1 cellular context compared by ENCODE assay signal in the genomic region with DNA sequence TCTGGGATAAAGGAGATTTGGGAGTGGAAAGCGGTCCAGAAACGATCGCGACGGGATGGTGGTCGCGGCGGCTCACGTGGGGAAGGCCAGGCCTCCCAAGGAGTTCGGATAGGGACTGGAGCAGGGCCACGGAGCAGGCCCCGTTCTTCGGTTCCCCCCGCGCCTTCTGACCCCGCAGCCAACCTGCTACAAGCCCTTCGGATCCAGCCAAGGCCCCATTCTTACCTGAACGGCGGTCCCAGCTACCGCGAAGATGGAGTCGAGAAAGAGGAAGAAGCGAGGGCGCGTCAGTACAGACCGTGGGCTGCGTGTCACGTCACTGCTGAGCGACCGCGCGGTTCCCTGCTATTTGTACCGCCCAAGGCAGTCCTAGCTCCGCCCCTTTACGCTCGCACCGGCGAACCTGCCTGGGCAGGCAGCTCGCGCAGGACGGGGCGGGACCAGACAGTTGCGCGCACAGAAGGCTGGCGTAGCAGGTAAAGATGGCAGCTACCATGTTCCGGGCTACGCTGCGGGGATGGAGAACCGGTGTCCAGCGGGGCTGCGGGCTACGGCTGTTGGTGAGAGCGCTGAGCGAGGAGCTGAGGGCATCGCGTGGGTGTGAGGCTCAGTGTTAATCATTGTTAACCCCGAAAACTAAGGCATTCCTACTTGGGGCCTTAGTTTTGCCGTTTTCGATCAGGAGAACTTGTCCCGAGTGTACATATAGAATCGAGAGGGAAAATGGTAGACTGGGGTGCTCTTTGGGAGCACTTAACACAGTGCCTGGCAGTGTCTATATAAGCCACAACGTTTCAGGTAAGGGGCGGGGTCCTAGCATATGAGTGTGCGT.
TF ChIP-seq lines count a peak whose summit lies in the region.

Gene FAU (minus strand): TSS at position 270 of the 832 bp plus-strand sequence. CDS start 321 bp downstream, outside the sequence.
Gene MRPL49 (plus strand): TSS at position 457 of the 832 bp plus-strand sequence. CDS start 26 bp downstream, at position 483.

TF ChIP-seq in WTC11, 78 proteins besides CTCF, POLR2A, EP300 and RAD21 (continued from another document and continues in another):
- TF ChIP-seq, protein P1, sequence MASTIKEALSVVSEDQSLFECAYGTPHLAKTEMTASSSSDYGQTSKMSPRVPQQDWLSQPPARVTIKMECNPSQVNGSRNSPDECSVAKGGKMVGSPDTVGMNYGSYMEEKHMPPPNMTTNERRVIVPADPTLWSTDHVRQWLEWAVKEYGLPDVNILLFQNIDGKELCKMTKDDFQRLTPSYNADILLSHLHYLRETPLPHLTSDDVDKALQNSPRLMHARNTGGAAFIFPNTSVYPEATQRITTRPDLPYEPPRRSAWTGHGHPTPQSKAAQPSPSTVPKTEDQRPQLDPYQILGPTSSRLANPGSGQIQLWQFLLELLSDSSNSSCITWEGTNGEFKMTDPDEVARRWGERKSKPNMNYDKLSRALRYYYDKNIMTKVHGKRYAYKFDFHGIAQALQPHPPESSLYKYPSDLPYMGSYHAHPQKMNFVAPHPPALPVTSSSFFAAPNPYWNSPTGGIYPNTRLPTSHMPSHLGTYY (CRISPR knock-in tag; IDR thresholded peaks at IDR 0.05): no peak
- TF ChIP-seq ESRRA (CRISPR knock-in tag; IDR thresholded peaks at IDR 0.05; ENCODE audit: borderline replicate concordance) (0 out of 2 replicates have a peak, but pooled peaks have one; percentile 5), MXD4 (CRISPR knock-in tag; IDR thresholded peaks at IDR 0.05; ENCODE audit: borderline replicate concordance) (no peak), ZNF416 (CRISPR knock-in tag; IDR thresholded peaks at IDR 0.05) (no peak), ZNF281 (CRISPR knock-in tag; IDR thresholded peaks at IDR 0.05) (no peak), TP53 (CRISPR knock-in tag; IDR thresholded peaks at IDR 0.05) (no peak), E2F1 (CRISPR knock-in tag; IDR thresholded peaks at IDR 0.05) (0 out of 2 replicates have a peak, but pooled peaks have one; percentile 15), ZNF423 (CRISPR knock-in tag; IDR thresholded peaks at IDR 0.05) (no peak), IRF2 (CRISPR knock-in tag; IDR thresholded peaks at IDR 0.05; ENCODE audit: borderline replicate concordance, low read depth) (no peak), USF1 (CRISPR knock-in tag; IDR thresholded peaks at IDR 0.05) (peak; percentile 36; the same call in 1 of the 2 replicates), ZNF263 (CRISPR knock-in tag; IDR thresholded peaks at IDR 0.05; ENCODE audit: low read depth) (no peak; the same call in 1 of the 2 replicates), MAX (CRISPR knock-in tag; IDR thresholded peaks at IDR 0.05) (peak; percentile 87), SP1 (CRISPR knock-in tag; conservative IDR thresholded peaks at IDR 0.05) (peak; percentile 99), NFATC4 (CRISPR knock-in tag; IDR thresholded peaks at IDR 0.05) (no peak), PRRX2 (CRISPR knock-in tag; IDR thresholded peaks at IDR 0.05) (no peak), E2F5 (CRISPR knock-in tag; IDR thresholded peaks at IDR 0.05) (peak; percentile 78; the same call in 1 of the 2 replicates), FOXJ3 (CRISPR knock-in tag; IDR thresholded peaks at IDR 0.05; ENCODE audit: borderline replicate concordance) (no peak), SOX15 (CRISPR knock-in tag; IDR thresholded peaks at IDR 0.05) (no peak), ETV6 (CRISPR knock-in tag; IDR thresholded peaks at IDR 0.05) (peak; percentile 82; the same call in 1 of the 2 replicates)
- TF ChIP-seq, protein P2, sequence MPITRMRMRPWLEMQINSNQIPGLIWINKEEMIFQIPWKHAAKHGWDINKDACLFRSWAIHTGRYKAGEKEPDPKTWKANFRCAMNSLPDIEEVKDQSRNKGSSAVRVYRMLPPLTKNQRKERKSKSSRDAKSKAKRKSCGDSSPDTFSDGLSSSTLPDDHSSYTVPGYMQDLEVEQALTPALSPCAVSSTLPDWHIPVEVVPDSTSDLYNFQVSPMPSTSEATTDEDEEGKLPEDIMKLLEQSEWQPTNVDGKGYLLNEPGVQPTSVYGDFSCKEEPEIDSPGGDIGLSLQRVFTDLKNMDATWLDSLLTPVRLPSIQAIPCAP (CRISPR knock-in tag; IDR thresholded peaks at IDR 0.05): no peak
- TF ChIP-seq, protein P3, sequence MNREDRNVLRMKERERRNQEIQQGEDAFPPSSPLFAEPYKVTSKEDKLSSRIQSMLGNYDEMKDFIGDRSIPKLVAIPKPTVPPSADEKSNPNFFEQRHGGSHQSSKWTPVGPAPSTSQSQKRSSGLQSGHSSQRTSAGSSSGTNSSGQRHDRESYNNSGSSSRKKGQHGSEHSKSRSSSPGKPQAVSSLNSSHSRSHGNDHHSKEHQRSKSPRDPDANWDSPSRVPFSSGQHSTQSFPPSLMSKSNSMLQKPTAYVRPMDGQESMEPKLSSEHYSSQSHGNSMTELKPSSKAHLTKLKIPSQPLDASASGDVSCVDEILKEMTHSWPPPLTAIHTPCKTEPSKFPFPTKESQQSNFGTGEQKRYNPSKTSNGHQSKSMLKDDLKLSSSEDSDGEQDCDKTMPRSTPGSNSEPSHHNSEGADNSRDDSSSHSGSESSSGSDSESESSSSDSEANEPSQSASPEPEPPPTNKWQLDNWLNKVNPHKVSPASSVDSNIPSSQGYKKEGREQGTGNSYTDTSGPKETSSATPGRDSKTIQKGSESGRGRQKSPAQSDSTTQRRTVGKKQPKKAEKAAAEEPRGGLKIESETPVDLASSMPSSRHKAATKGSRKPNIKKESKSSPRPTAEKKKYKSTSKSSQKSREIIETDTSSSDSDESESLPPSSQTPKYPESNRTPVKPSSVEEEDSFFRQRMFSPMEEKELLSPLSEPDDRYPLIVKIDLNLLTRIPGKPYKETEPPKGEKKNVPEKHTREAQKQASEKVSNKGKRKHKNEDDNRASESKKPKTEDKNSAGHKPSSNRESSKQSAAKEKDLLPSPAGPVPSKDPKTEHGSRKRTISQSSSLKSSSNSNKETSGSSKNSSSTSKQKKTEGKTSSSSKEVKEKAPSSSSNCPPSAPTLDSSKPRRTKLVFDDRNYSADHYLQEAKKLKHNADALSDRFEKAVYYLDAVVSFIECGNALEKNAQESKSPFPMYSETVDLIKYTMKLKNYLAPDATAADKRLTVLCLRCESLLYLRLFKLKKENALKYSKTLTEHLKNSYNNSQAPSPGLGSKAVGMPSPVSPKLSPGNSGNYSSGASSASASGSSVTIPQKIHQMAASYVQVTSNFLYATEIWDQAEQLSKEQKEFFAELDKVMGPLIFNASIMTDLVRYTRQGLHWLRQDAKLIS (CRISPR knock-in tag; IDR thresholded peaks at IDR 0.05; ENCODE audit: borderline replicate concordance): no peak
- TF ChIP-seq, protein P4, sequence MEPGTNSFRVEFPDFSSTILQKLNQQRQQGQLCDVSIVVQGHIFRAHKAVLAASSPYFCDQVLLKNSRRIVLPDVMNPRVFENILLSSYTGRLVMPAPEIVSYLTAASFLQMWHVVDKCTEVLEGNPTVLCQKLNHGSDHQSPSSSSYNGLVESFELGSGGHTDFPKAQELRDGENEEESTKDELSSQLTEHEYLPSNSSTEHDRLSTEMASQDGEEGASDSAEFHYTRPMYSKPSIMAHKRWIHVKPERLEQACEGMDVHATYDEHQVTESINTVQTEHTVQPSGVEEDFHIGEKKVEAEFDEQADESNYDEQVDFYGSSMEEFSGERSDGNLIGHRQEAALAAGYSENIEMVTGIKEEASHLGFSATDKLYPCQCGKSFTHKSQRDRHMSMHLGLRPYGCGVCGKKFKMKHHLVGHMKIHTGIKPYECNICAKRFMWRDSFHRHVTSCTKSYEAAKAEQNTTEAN (CRISPR knock-in tag; IDR thresholded peaks at IDR 0.05): no peak
- TF ChIP-seq, protein P5, sequence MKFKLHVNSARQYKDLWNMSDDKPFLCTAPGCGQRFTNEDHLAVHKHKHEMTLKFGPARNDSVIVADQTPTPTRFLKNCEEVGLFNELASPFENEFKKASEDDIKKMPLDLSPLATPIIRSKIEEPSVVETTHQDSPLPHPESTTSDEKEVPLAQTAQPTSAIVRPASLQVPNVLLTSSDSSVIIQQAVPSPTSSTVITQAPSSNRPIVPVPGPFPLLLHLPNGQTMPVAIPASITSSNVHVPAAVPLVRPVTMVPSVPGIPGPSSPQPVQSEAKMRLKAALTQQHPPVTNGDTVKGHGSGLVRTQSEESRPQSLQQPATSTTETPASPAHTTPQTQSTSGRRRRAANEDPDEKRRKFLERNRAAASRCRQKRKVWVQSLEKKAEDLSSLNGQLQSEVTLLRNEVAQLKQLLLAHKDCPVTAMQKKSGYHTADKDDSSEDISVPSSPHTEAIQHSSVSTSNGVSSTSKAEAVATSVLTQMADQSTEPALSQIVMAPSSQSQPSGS (CRISPR knock-in tag; IDR thresholded peaks at IDR 0.05; ENCODE audit: borderline replicate concordance, low read depth): no peak
- TF ChIP-seq, protein P6, sequence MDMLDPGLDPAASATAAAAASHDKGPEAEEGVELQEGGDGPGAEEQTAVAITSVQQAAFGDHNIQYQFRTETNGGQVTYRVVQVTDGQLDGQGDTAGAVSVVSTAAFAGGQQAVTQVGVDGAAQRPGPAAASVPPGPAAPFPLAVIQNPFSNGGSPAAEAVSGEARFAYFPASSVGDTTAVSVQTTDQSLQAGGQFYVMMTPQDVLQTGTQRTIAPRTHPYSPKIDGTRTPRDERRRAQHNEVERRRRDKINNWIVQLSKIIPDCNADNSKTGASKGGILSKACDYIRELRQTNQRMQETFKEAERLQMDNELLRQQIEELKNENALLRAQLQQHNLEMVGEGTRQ (CRISPR knock-in tag; IDR thresholded peaks at IDR 0.05): no peak
- TF ChIP-seq, protein P7, sequence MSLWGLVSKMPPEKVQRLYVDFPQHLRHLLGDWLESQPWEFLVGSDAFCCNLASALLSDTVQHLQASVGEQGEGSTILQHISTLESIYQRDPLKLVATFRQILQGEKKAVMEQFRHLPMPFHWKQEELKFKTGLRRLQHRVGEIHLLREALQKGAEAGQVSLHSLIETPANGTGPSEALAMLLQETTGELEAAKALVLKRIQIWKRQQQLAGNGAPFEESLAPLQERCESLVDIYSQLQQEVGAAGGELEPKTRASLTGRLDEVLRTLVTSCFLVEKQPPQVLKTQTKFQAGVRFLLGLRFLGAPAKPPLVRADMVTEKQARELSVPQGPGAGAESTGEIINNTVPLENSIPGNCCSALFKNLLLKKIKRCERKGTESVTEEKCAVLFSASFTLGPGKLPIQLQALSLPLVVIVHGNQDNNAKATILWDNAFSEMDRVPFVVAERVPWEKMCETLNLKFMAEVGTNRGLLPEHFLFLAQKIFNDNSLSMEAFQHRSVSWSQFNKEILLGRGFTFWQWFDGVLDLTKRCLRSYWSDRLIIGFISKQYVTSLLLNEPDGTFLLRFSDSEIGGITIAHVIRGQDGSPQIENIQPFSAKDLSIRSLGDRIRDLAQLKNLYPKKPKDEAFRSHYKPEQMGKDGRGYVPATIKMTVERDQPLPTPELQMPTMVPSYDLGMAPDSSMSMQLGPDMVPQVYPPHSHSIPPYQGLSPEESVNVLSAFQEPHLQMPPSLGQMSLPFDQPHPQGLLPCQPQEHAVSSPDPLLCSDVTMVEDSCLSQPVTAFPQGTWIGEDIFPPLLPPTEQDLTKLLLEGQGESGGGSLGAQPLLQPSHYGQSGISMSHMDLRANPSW (CRISPR knock-in tag; conservative IDR thresholded peaks at IDR 0.05; ENCODE audit: low read depth): no peak
